14 cellular contexts compared by ENCODE assay signal in the genomic region with DNA sequence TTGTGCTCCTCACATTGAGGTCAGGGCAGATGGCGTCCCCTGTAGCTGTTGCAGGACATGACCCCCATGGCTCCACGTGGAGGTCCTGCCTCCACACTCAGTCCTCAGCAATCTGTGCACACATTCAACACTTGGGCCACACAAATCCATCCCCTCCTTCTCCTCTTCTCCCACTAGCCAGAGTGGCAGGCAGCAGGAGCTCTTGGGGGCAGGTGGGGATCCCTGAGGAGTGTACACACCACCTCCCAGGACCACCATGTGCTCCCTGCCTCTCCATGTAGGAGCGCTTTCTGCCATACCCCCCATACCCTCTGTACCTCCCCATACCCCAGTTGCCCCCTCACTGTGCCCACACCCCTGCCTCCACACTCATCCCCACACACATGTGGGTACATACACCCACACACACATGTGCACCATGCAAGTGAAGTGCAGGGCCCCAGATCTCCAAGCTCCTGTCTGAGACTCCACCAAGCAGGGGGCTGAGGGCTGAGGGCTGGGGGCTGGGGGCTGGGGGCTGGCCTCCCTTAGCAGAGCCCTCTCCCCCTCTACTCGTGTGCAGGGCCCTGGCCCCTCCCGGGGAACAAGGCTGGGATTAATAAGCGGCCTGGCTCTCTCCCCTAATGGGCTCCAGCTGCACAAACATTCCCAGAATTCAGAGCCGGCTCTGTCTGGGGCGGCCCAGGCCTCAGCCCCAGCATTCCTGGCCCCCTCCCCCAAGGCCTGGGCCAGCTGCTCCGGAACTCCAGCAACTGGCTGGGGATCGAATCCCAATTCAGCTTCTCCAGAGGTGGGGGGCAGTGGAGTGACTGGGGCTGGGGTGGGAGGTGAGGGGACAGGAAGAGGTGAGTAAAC. TPM values are rescaled to one million over a fixed set of nuclear protein-coding genes. Genes with fewer than 3 reads are reported as not detected.
DNase-seq lines count a peak whose midpoint lies in the region; ATAC-seq and TF ChIP-seq lines count a peak whose summit lies in the region.
"Had no signal": no experiment of that assay in that cellular context is flagged by ENCODE, and none has a peak within 500 bp of the region (broad histone marks: within the 10 kb centered on the region; RNA-seq: fewer than 3 reads in every experiment).

No MANE protein-coding gene starts in this region.

- H3K9ac ChIP-seq in PC-3 (ENCODE audit: low read length), result no peak overlapping the region

- H2AFZ ChIP-seq in PC-3 (ENCODE audit: low read length), result no peak overlapping the region

- ATAC-seq in PC-3, result no peak
- no peak for ATAC-seq in GM18907 (IDR thresholded peaks at IDR 0.05; ENCODE audit: unreplicated experiment)
- ATAC-seq in HG03025 (IDR thresholded peaks at IDR 0.05; ENCODE audit: low FRiP score, unreplicated experiment), result no peak
- ATAC-seq: effector memory CD8-positive, alpha-beta T cell had no signal

- no peaks in the 10 kb centered on the region for H3K9me2 ChIP-seq in PC-3 (replicated peaks; ENCODE audit: low read length)

- BruUV-seq in PC-3 (replicated peaks; lab: Mats Ljungman, UMichigan), result no TSS peak

- H3K4me1 Mint-ChIP-seq in nephron progenitor cell, result peaks cover 80% of the 10 kb centered on the region

- no peak overlapping the region for H3K4me2 ChIP-seq in PC-3 (ENCODE audit: low read length)

- peak overlapping the region; percentile 89 for H3K27ac Mint-ChIP-seq in nephron progenitor cell
- H3K27ac Mint-ChIP-seq: activated T-helper 1 cell treated with anti-CD3 and anti-CD28 coated beads, Interleukin-12 subunit alpha, Interleukin-12 subunit beta, Interleukin-2, Interleukin-4 antibody, amounts not matched to agents 30 ng/mL and 10 ng/mL and 1 ng/mL, durations not matched to agents 14 hours and 24 hours and 36 hours; effector memory CD8-positive, alpha-beta T cell had no signal

- H3K4me3 Mint-ChIP-seq in nephron progenitor cell, result no peak overlapping the region
- H3K4me3 Mint-ChIP-seq: activated T-helper 1 cell treated with anti-CD3 and anti-CD28 coated beads, Interleukin-12 subunit alpha, Interleukin-12 subunit beta, Interleukin-2, Interleukin-4 antibody, amounts not matched to agents 30 ng/mL and 10 ng/mL and 1 ng/mL, durations not matched to agents 14 hours and 24 hours and 36 hours; effector memory CD8-positive, alpha-beta T cell had no signal

- peak; percentile 15 for DNase-seq in DMS153 treated with DMSO at 0.1 percent for 48 hours (lab: John Stamatoyannopoulos, UW; ENCODE audit: unreplicated experiment)
- DNase-seq in NCI-H1417 (lab: John Stamatoyannopoulos, UW), result peak in 2 of 3 experiments; percentile 86 to 94
- DNase-seq in brain pericyte (ENCODE audit: low read depth, low spot score), result peak; percentile 41
- peak; percentile 53 for DNase-seq in nephron progenitor cell
- DNase-seq in PC-3, result no peak
- no peak for DNase-seq in coronary artery (ENCODE audit: low spot score)
- DNase-seq: effector memory CD8-positive, alpha-beta T cell; NCI-H1436 treated with DMSO at 0.1 percent for 48 hours; stimulated activated CD4-positive, alpha-beta T cell treated with anti-CD3 and anti-CD28 coated beads, Interleukin-2, amount 100 ng/mL, for 24 hours had no signal

- POLR2A ChIA-PET in PC-3 (lab: Charles Lee; ENCODE audit: unreplicated experiment), result no interaction called here

- no peaks in the 10 kb centered on the region for H3K79me2 ChIP-seq in PC-3 (ENCODE audit: low read length)

- CTCF ChIA-PET in PC-3 (lab: Charles Lee), result no interaction called here

- H3K27ac ChIP-seq in PC-3 (ENCODE audit: low read length) (no peak overlapping the region), coronary artery (peak overlapping the region in 1 of 2 donors; percentile 69)
- H3K27ac ChIP-seq: upper lobe of left lung had no signal

- no peaks in the 10 kb centered on the region for H3K27me3 ChIP-seq in PC-3 (ENCODE audit: low read length)
- H3K27me3 ChIP-seq: upper lobe of left lung had no signal

- H4K20me1 ChIP-seq in PC-3 (ENCODE audit: low read length), result no peaks in the 10 kb centered on the region

- H3K9me3 ChIP-seq in PC-3 (ENCODE audit: low read length), result no peaks in the 10 kb centered on the region
- H3K9me3 ChIP-seq: upper lobe of left lung had no signal

- no peaks in the 10 kb centered on the region for H3K36me3 Mint-ChIP-seq in nephron progenitor cell (ENCODE audit: low read depth)

- TF ChIP-seq CTCF in nephron progenitor cell (IDR thresholded peaks at IDR 0.05) (no peak), PC-3 (conservative IDR thresholded peaks at IDR 0.05; ENCODE audit: low read depth, low read length) (no peak), coronary artery (IDR thresholded peaks at IDR 0.05) (no peak)

- H3F3A ChIP-seq in PC-3 (ENCODE audit: low read length, unreplicated experiment), result no peaks in the 10 kb centered on the region

- intact Hi-C loops in PC-3 (cut with micrococcal nuclease), result no loop called here

- peaks cover 3% of the 10 kb centered on the region for H3K27me3 Mint-ChIP-seq in nephron progenitor cell (ENCODE audit: low read depth, poor library complexity)

- H3K4me1 ChIP-seq in PC-3 (ENCODE audit: insufficient read depth, low read length), result no peaks in the 10 kb centered on the region

- no peaks in the 10 kb centered on the region for H3K9me3 Mint-ChIP-seq in nephron progenitor cell
- H3K9me3 Mint-ChIP-seq: activated T-helper 1 cell treated with anti-CD3 and anti-CD28 coated beads, Interleukin-12 subunit alpha, Interleukin-12 subunit beta, Interleukin-2, Interleukin-4 antibody, amounts not matched to agents 30 ng/mL and 10 ng/mL and 1 ng/mL, durations not matched to agents 14 hours and 24 hours and 36 hours; effector memory CD8-positive, alpha-beta T cell had no signal

- H3K4me3 ChIP-seq in PC-3 (ENCODE audit: low read length) (no peak overlapping the region), coronary artery (no peak overlapping the region)
- H3K4me3 ChIP-seq: upper lobe of left lung had no signal

- no peaks in the 10 kb centered on the region for H3K36me3 ChIP-seq in PC-3 (ENCODE audit: low read depth, low read length)
- H3K36me3 ChIP-seq: upper lobe of left lung had no signal

RNA-seq across cellular contexts. Expression of a gene that starts 48.2 kb away (rescaled TPM):
- not detected in 2 replicates for total RNA-seq in PC-3 (2014; rRNA removed)
- total RNA-seq: mesenteric fat pad had no signal

RNA-seq across cellular contexts. Expression of a gene that starts 50.8 kb away (rescaled TPM):
- total RNA-seq in PC-3 (2014; rRNA removed), result 11.6 and 12.8 TPM in 2 replicates
- total RNA-seq: activated T-helper 1 cell treated with anti-CD3 and anti-CD28 coated beads, Interleukin-12 subunit alpha, Interleukin-12 subunit beta, Interleukin-2, Interleukin-4 antibody, amounts not matched to agents 30 ng/mL and 10 ng/mL and 1 ng/mL, durations not matched to agents 14 hours and 24 hours and 36 hours had no signal

Comparison
In these comparisons a context has a peak if more than half of its experiments do, and no peak if none do; other contexts are left out.
1. DNase-seq: peak in DMS153 treated with DMSO at 0.1 percent for 48 hours (single experiment), NCI-H1417 (2 of 3), brain pericyte (single experiment) and nephron progenitor cell (single experiment); none in PC-3 (single experiment) and coronary artery (single experiment).